16 cellular contexts compared by ENCODE assay signal in genomic region chr3:9935966-9936365, GRCh38. TPM values are rescaled to one million over a fixed set of nuclear protein-coding genes. Genes with fewer than 3 reads are reported as not detected.
"Had no signal": no experiment of that assay in that cellular context is flagged by ENCODE, and none has a peak within 500 bp of the region (broad histone marks: within the 10 kb centered on the region; RNA-seq: fewer than 3 reads in every experiment).

No MANE protein-coding gene starts in this region.

- H3K4me2 ChIP-seq: neural progenitor cell had no signal

- H3K9ac ChIP-seq: neural progenitor cell, parathyroid adenoma had no signal

- H3K4me3 ChIP-seq: neural progenitor cell, thoracic aorta had no signal

- H3K36me3 ChIP-seq: neural progenitor cell had no signal

- ATAC-seq: activated CD4-positive, alpha-beta T cell treated with anti-CD3 and anti-CD28 coated beads for 36 hours; activated CD8-positive, alpha-beta T cell treated with anti-CD3 and anti-CD28 coated beads for 36 hours; left ventricle myocardium superior; stimulated activated naive CD8-positive, alpha-beta T cell treated with anti-CD3 and anti-CD28 coated beads, Interleukin-15, amount 100 ng/mL, for 72 hours had no signal

- H3K27ac Mint-ChIP-seq: activated naive CD8-positive, alpha-beta T cell treated with anti-CD3 and anti-CD28 coated beads, Interleukin-2, amount 10 ng/mL, durations not matched to agents 7 days and 5 days; neural progenitor cell; stimulated activated naive CD8-positive, alpha-beta T cell treated with anti-CD3 and anti-CD28 coated beads, Interleukin-15, amount 100 ng/mL, for 72 hours had no signal

- H3K27me3 Mint-ChIP-seq: activated CD4-positive, alpha-beta T cell treated with anti-CD3 and anti-CD28 coated beads for 36 hours; activated CD8-positive, alpha-beta T cell treated with anti-CD3 and anti-CD28 coated beads for 36 hours; activated naive CD8-positive, alpha-beta T cell treated with anti-CD3 and anti-CD28 coated beads, Interleukin-2, amount 10 ng/mL, durations not matched to agents 7 days and 5 days; stimulated activated naive CD8-positive, alpha-beta T cell treated with anti-CD3 and anti-CD28 coated beads, Interleukin-15, amount 100 ng/mL, for 72 hours had no signal

- H3K9me3 ChIP-seq: thoracic aorta had no signal

- H3K27ac ChIP-seq: neural progenitor cell, parathyroid adenoma, WERI-Rb-1 had no signal

- H3K9me3 Mint-ChIP-seq: activated CD8-positive, alpha-beta T cell treated with anti-CD3 and anti-CD28 coated beads for 36 hours; activated naive CD8-positive, alpha-beta T cell treated with anti-CD3 and anti-CD28 coated beads, Interleukin-2, amount 10 ng/mL, durations not matched to agents 7 days and 5 days; neural progenitor cell; stimulated activated naive CD8-positive, alpha-beta T cell treated with anti-CD3 and anti-CD28 coated beads, Interleukin-15, amount 100 ng/mL, for 72 hours had no signal

- DNase-seq: activated CD4-positive, alpha-beta T cell treated with anti-CD3 and anti-CD28 coated beads for 36 hours; activated CD8-positive, alpha-beta memory T cell treated with anti-CD3 and anti-CD28 coated beads, Interleukin-2, amount 50 U/mL, for 4 hours; activated CD8-positive, alpha-beta T cell treated with anti-CD3 and anti-CD28 coated beads for 36 hours; activated naive CD8-positive, alpha-beta T cell treated with anti-CD3 and anti-CD28 coated beads, Interleukin-2, amount 10 ng/mL, durations not matched to agents 7 days and 5 days; hippocampal formation; left ventricle myocardium superior; mesenchymal stem cell; stimulated activated CD4-positive, alpha-beta T cell treated with anti-CD3 and anti-CD28 coated beads, Interleukin-15, amount 100 ng/mL, for 24 hours; stimulated activated CD4-positive, alpha-beta T cell treated with anti-CD3 and anti-CD28 coated beads, Interleukin-4, amount 100 ng/mL, for 24 hours; stimulated activated naive CD8-positive, alpha-beta T cell treated with anti-CD3 and anti-CD28 coated beads, Interleukin-15, amount 100 ng/mL, for 72 hours; T1000; WERI-Rb-1 had no signal

RNA-seq across cellular contexts. Expression of gene IL17RE, which starts 33.3 kb away (rescaled TPM):
- total RNA-seq: skeletal muscle tissue had no signal
